Comparison of ENCODE assay signal across 1 cellular context in the genomic region with DNA sequence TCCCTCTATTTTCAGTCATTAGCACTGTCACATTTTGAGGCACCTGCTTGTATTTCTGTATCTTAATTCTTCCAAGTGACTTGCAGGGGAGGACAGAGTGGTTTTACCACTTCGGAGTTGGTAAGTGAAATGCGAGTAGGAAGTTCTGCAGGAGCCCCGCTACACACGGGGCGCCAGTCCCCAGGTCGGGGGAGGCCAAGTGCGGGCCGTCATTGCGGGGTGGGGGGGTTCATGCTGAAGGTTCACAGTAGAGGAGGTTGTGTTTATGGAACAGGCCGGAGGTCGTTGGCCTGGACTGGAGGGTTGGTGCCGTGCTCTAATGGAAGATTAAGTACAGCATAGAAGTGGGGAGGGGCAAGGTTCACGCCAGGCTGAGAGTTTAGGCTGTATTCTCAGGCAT.
TF ChIP-seq lines count a peak whose summit lies in the region.

No MANE protein-coding gene starts in this region.

TF ChIP-seq in WTC11, 78 proteins besides CTCF, POLR2A, EP300 and RAD21 (continued from another document):
- TF ChIP-seq, protein P1, sequence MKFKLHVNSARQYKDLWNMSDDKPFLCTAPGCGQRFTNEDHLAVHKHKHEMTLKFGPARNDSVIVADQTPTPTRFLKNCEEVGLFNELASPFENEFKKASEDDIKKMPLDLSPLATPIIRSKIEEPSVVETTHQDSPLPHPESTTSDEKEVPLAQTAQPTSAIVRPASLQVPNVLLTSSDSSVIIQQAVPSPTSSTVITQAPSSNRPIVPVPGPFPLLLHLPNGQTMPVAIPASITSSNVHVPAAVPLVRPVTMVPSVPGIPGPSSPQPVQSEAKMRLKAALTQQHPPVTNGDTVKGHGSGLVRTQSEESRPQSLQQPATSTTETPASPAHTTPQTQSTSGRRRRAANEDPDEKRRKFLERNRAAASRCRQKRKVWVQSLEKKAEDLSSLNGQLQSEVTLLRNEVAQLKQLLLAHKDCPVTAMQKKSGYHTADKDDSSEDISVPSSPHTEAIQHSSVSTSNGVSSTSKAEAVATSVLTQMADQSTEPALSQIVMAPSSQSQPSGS (CRISPR knock-in tag; IDR thresholded peaks at IDR 0.05; ENCODE audit: borderline replicate concordance, low read depth), result no peak
TF ChIP-seq in WTC11: peak in this region for 0.
